1 cellular context compared by ENCODE assay signal in genomic region chr6:151448623-151449022, GRCh38.
TF ChIP-seq lines count a peak whose summit lies in the region.

No MANE protein-coding gene starts in this region.

TF ChIP-seq in GM23338, 12 proteins besides CTCF, POLR2A, EP300 and RAD21:
- no peak for TF ChIP-seq EZH2phosphoT487 (IDR thresholded peaks at IDR 0.05; ENCODE audit: unreplicated experiment)
- no peak for TF ChIP-seq REST (IDR thresholded peaks at IDR 0.05; ENCODE audit: unreplicated experiment)
- no peak for TF ChIP-seq ETS1 (IDR thresholded peaks at IDR 0.05)
- no peak for TF ChIP-seq JUNB (IDR thresholded peaks at IDR 0.05; ENCODE audit: unreplicated experiment)
- TF ChIP-seq ZNF462 (CRISPR knock-in tag; IDR thresholded peaks at IDR 0.05), result no peak
- TF ChIP-seq POLR2AphosphoS5 (IDR thresholded peaks at IDR 0.05; ENCODE audit: low read depth), result no peak
- no peak for TF ChIP-seq STAT1 (IDR thresholded peaks at IDR 0.05; ENCODE audit: unreplicated experiment)
- no peak for TF ChIP-seq CREB1 (CRISPR knock-in tag; IDR thresholded peaks at IDR 0.05; ENCODE audit: low read depth)
- TF ChIP-seq EZH2 (IDR thresholded peaks at IDR 0.05; ENCODE audit: low read depth, unreplicated experiment), result no peak
- TF ChIP-seq ZNF331 (CRISPR knock-in tag; IDR thresholded peaks at IDR 0.05; ENCODE audit: low read depth), result no peak
- TF ChIP-seq NANOG (IDR thresholded peaks at IDR 0.05; ENCODE audit: borderline replicate concordance), result no peak
- TF ChIP-seq ZNF114 (CRISPR knock-in tag; IDR thresholded peaks at IDR 0.05), result no peak
